8 cellular contexts compared by ENCODE assay signal in the genomic region with DNA sequence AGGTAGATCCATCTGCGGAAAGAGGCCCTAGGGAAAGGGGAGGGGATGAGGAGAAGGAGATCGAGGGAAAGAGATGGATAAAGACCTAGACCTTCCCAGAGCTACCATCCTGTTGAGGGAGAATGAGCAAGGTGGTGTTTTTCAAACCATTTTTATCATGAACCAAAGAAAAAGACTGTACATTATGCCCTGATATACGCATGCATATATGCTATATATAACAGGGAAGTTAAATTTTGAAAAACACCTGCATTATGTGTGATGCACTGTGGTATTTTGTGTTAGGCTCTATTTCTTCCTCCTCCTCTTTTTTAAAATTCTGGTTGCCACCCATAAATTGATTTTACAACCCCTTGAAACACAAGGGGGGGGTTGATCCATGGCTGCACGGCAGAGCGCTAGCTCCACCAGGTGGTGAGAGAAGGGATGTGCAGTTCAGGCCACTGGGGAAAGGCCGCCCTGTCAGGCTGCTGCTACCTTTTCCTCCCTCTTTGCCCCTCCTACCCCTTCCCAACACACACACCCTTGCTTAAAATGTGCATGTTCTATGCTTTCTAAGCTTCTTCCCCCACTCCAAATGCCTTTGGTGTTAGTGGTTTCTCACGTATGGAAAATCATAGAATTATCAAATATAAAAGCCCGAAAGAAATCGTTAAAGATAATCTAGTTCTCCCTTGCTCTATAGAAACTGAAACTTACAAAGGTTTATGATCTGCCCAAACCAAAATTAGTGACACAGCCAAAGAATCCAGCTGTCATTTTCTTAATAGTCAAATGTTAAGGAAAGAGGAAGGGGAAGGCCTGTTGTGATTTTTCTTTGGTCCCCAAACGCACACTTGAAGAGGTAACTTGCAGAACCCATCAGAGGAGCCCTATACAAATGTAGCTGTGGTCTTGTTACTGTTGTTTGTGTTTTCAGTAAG.
DNase-seq lines count a peak whose midpoint lies in the region; ATAC-seq and TF ChIP-seq lines count a peak whose summit lies in the region.

No MANE protein-coding gene starts in this region.

- H3K27ac ChIP-seq in GM23338 (ENCODE audit: low read depth): no peak overlapping the region

- H3K36me3 ChIP-seq in Caco-2 (ENCODE audit: control insufficient read depth, insufficient read depth, low read length) (no peaks in the 10 kb centered on the region), GM23338 (ENCODE audit: insufficient read depth) (no peaks in the 10 kb centered on the region)

- ATAC-seq in GM23338: peak; percentile 98
- ATAC-seq in activated CD8-positive, alpha-beta T cell treated with anti-CD3 and anti-CD28 coated beads for 36 hours: peak; percentile 71

- peaks cover 7% of the 10 kb centered on the region; the same call in 1 of the 2 replicates for H3K4me1 ChIP-seq in Caco-2
- no peaks in the 10 kb centered on the region for H3K4me1 ChIP-seq in GM23338 (ENCODE audit: insufficient read depth)

- H3K27me3 Mint-ChIP-seq in Caco-2 (ENCODE audit: insufficient read depth, unreplicated experiment) (peaks cover 4% of the 10 kb centered on the region), GM23338 (ENCODE audit: insufficient read depth, low read depth, poor library complexity) (peaks cover 3% of the 10 kb centered on the region)
- peaks cover 16% of the 10 kb centered on the region for H3K27me3 Mint-ChIP-seq in activated CD8-positive, alpha-beta T cell treated with anti-CD3 and anti-CD28 coated beads for 36 hours

- DNase-seq in Caco-2 (peak; percentile 55 to 76), GM23338 (ENCODE audit: low spot score) (peak; percentile 76), NCI-H2196 (lab: John Stamatoyannopoulos, UW; ENCODE audit: unreplicated experiment) (peak; percentile 85), glomerular visceral epithelial cell (ENCODE audit: extremely low spot score) (peak; percentile 59), putamen (ENCODE audit: low spot score) (peak; percentile 31), NCI-H187 treated with DMSO at 0.1 percent for 48 hours (lab: John Stamatoyannopoulos, UW) (no peak), OCI-M2 (lab: John Stamatoyannopoulos, UW; ENCODE audit: unreplicated experiment) (no peak)
- DNase-seq in activated CD8-positive, alpha-beta T cell treated with anti-CD3 and anti-CD28 coated beads for 36 hours: peak; percentile 33

- no peaks in the 10 kb centered on the region for H3K79me2 ChIP-seq in GM23338 (replicated peaks; ENCODE audit: insufficient read depth)

- no TSS peak for BruUV-seq in Caco-2 (replicated peaks; lab: Mats Ljungman, UMichigan)

- H3K27ac Mint-ChIP-seq in Caco-2 (ENCODE audit: unreplicated experiment) (no peak overlapping the region), GM23338 (no peak overlapping the region)
- H3K27ac Mint-ChIP-seq in activated CD8-positive, alpha-beta T cell treated with anti-CD3 and anti-CD28 coated beads for 36 hours: no peak overlapping the region

- POLR2A ChIA-PET in Caco-2 (lab: Charles Lee): no interaction called here
- POLR2A ChIA-PET in activated CD8-positive, alpha-beta T cell treated with anti-CD3 and anti-CD28 coated beads for 36 hours (lab: Charles Lee): no interaction called here

- TF ChIP-seq CTCF in Caco-2 (IDR thresholded peaks at IDR 0.05; ENCODE audit: insufficient read depth in 1 of 2, low read depth in 1 of 2, low read length in 1 of 2, severe bottlenecking in 1 of 2, unreplicated experiment in 1 of 2): peak; percentile 97 to 98
- TF ChIP-seq CTCF in GM23338 (conservative IDR thresholded peaks at IDR 0.05; ENCODE audit: low read depth in 2 of 2): peak; percentile 98
- TF ChIP-seq CTCF in activated CD8-positive, alpha-beta T cell treated with anti-CD3 and anti-CD28 coated beads for 36 hours (IDR thresholded peaks at IDR 0.05): peak; percentile 93

- no peak overlapping the region for H3K4me3 ChIP-seq in Caco-2 (ENCODE audit: low read depth, low read length)
- H3K4me3 ChIP-seq in GM23338: no peak overlapping the region

- intact Hi-C loops in Caco-2 (cut with micrococcal nuclease; ENCODE audit: unreplicated experiment): loop anchor here (1.0 to 5.0 kb wide), 4 partner anchors 117 to 452 kb away; a partner anchor contains a TSS
- intact Hi-C loops in activated CD8-positive, alpha-beta T cell treated with anti-CD3 and anti-CD28 coated beads for 36 hours (cut with micrococcal nuclease): loop anchor here (10.0 kb wide), 1 partner anchor 113 kb away; no protein-coding TSS in a partner anchor

- H3K4me2 ChIP-seq in GM23338: no peak overlapping the region

- H3K4me1 Mint-ChIP-seq in Caco-2 (ENCODE audit: low read depth, unreplicated experiment) (peaks cover 7% of the 10 kb centered on the region), GM23338 (no peaks in the 10 kb centered on the region; the same call in 2 of the 3 replicates)
- no peaks in the 10 kb centered on the region for H3K4me1 Mint-ChIP-seq in activated CD8-positive, alpha-beta T cell treated with anti-CD3 and anti-CD28 coated beads for 36 hours (ENCODE audit: low read depth)

- H3K4me3 Mint-ChIP-seq in Caco-2 (ENCODE audit: unreplicated experiment): no peak overlapping the region
- no peak overlapping the region for H3K4me3 Mint-ChIP-seq in GM23338
- H3K4me3 Mint-ChIP-seq in activated CD8-positive, alpha-beta T cell treated with anti-CD3 and anti-CD28 coated beads for 36 hours: no peak overlapping the region

- H3K9me2 ChIP-seq in GM23338 (ENCODE audit: insufficient read depth): no peaks in the 10 kb centered on the region

- H3F3A ChIP-seq in GM23338 (replicated peaks; ENCODE audit: low read depth): no peaks in the 10 kb centered on the region

- no peak overlapping the region for H2AFZ ChIP-seq in GM23338

- no peaks in the 10 kb centered on the region for H3K27me3 ChIP-seq in Caco-2 (replicated peaks; ENCODE audit: control insufficient read depth, insufficient read depth, low read length)
- H3K27me3 ChIP-seq in GM23338 (ENCODE audit: insufficient read depth): no peaks in the 10 kb centered on the region

- H4K20me1 ChIP-seq in GM23338 (replicated peaks; ENCODE audit: insufficient read depth): no peaks in the 10 kb centered on the region

- H3K36me3 Mint-ChIP-seq in Caco-2 (ENCODE audit: insufficient read depth, unreplicated experiment): peaks cover 4% of the 10 kb centered on the region
- H3K36me3 Mint-ChIP-seq in GM23338 (ENCODE audit: low read depth): no peaks in the 10 kb centered on the region
- no peaks in the 10 kb centered on the region for H3K36me3 Mint-ChIP-seq in activated CD8-positive, alpha-beta T cell treated with anti-CD3 and anti-CD28 coated beads for 36 hours (ENCODE audit: low read depth)

- no peaks in the 10 kb centered on the region for H3K9me3 ChIP-seq in Caco-2

- no peaks in the 10 kb centered on the region for H3K9me3 Mint-ChIP-seq in Caco-2 (ENCODE audit: unreplicated experiment)
- H3K9me3 Mint-ChIP-seq in GM23338: no peaks in the 10 kb centered on the region
- no peaks in the 10 kb centered on the region for H3K9me3 Mint-ChIP-seq in activated CD8-positive, alpha-beta T cell treated with anti-CD3 and anti-CD28 coated beads for 36 hours

- CTCF ChIA-PET in Caco-2 (lab: Charles Lee): interaction anchor here (0.5 to 3.2 kb wide), 3 partner anchors 117 to 1076 kb away, joined by 3 to 25 read pairs (median 6); no protein-coding TSS in a partner anchor
- CTCF ChIA-PET in activated CD8-positive, alpha-beta T cell treated with anti-CD3 and anti-CD28 coated beads for 36 hours (lab: Charles Lee): interaction anchor here (0.7 to 1.7 kb wide), 15 partner anchors 9 to 220 kb away, joined by 3 to 5 read pairs (median 3); no protein-coding TSS in a partner anchor

TF ChIP-seq in GM23338, 12 proteins besides CTCF, POLR2A, EP300 and RAD21 (continues in another document):
- TF ChIP-seq EZH2phosphoT487 (IDR thresholded peaks at IDR 0.05; ENCODE audit: unreplicated experiment): no peak
- TF ChIP-seq CREB1 (CRISPR knock-in tag; IDR thresholded peaks at IDR 0.05; ENCODE audit: low read depth): no peak
- TF ChIP-seq, protein P1, sequence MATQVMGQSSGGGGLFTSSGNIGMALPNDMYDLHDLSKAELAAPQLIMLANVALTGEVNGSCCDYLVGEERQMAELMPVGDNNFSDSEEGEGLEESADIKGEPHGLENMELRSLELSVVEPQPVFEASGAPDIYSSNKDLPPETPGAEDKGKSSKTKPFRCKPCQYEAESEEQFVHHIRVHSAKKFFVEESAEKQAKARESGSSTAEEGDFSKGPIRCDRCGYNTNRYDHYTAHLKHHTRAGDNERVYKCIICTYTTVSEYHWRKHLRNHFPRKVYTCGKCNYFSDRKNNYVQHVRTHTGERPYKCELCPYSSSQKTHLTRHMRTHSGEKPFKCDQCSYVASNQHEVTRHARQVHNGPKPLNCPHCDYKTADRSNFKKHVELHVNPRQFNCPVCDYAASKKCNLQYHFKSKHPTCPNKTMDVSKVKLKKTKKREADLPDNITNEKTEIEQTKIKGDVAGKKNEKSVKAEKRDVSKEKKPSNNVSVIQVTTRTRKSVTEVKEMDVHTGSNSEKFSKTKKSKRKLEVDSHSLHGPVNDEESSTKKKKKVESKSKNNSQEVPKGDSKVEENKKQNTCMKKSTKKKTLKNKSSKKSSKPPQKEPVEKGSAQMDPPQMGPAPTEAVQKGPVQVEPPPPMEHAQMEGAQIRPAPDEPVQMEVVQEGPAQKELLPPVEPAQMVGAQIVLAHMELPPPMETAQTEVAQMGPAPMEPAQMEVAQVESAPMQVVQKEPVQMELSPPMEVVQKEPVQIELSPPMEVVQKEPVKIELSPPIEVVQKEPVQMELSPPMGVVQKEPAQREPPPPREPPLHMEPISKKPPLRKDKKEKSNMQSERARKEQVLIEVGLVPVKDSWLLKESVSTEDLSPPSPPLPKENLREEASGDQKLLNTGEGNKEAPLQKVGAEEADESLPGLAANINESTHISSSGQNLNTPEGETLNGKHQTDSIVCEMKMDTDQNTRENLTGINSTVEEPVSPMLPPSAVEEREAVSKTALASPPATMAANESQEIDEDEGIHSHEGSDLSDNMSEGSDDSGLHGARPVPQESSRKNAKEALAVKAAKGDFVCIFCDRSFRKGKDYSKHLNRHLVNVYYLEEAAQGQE (IDR thresholded peaks at IDR 0.05; ENCODE audit: unreplicated experiment): no peak
- no peak for TF ChIP-seq EZH2 (IDR thresholded peaks at IDR 0.05; ENCODE audit: low read depth, unreplicated experiment)
- TF ChIP-seq POLR2AphosphoS5 (IDR thresholded peaks at IDR 0.05; ENCODE audit: low read depth): no peak
- TF ChIP-seq ZNF114 (CRISPR knock-in tag; IDR thresholded peaks at IDR 0.05): no peak
- TF ChIP-seq ZNF331 (CRISPR knock-in tag; IDR thresholded peaks at IDR 0.05; ENCODE audit: low read depth): no peak

Comparison
In these comparisons a context has a peak if more than half of its experiments do, and no peak if none do; other contexts are left out.
1. DNase-seq: peak in Caco-2 (2 of 2), GM23338 (single experiment), NCI-H2196 (single experiment), activated CD8-positive, alpha-beta T cell treated with anti-CD3 and anti-CD28 coated beads for 36 hours (single experiment), glomerular visceral epithelial cell (single experiment) and putamen (single experiment); none in NCI-H187 treated with DMSO at 0.1 percent for 48 hours (single experiment) and OCI-M2 (single experiment).
2. Peak in every context shown above with its lines, with median percentiles within 50 percentile points of each other: CTCF ChIP-seq.